39 cellular contexts compared by ENCODE assay signal in the genomic region with DNA sequence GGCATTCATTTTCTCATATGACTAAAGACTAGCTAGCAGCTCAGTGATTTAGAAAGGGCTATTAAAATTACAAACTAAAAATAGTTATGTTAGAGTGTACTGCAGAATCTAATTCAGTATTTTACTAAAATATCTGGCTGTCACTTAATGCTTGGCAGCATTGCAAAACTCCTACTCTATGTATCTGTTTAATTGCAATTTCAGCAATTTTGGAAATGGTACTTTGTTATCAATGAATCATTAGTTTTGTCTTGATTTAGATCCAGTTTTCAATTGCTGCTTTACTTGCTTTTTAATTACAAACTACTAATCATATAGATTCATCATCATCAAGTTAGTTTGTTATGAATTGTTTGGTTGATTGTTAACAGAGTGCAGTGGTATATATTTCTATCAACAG. TPM values are rescaled to one million over a fixed set of nuclear protein-coding genes. Genes with fewer than 3 reads are reported as not detected.
"Had no signal": no experiment of that assay in that cellular context is flagged by ENCODE, and none has a peak within 500 bp of the region (broad histone marks: within the 10 kb centered on the region; RNA-seq: fewer than 3 reads in every experiment).

No MANE protein-coding gene starts in this region.

- DNase-seq: Karpas-422, Kasumi-1, MG63, MM.1S, MV-4-11, NCI-H1048, NCI-H1092 treated with DMSO at 0.1 percent for 48 hours, NCI-H1105, NCI-H1105 treated with DMSO at 0.1 percent for 48 hours, NCI-H1417, NCI-H1417 treated with DMSO at 0.1 percent for 48 hours, NCI-H1436 treated with DMSO at 0.1 percent for 48 hours, NCI-H146, NCI-H1694, NCI-H1694 treated with DMSO at 0.1 percent for 48 hours, NCI-H187, NCI-H187 treated with DMSO at 0.1 percent for 48 hours, NCI-H2029, NCI-H2029 treated with DMSO at 0.1 percent for 48 hours, NCI-H2081, NCI-H2081 treated with DMSO at 0.1 percent for 48 hours, NCI-H2107, NCI-H2171, NCI-H2171 treated with DMSO at 0.1 percent for 48 hours, NCI-H2227 treated with DMSO at 0.1 percent for 48 hours, NCI-H226, NCI-H345, NCI-H446, NCI-H446 treated with DMSO at 0.1 percent for 48 hours, NCI-H510A, NCI-H510A treated with DMSO at 0.1 percent for 48 hours, NCI-H524, NCI-H524 treated with DMSO at 0.1 percent for 48 hours, NCI-H526, NCI-H526 treated with DMSO at 0.1 percent for 48 hours had no signal

- H3K36me3 ChIP-seq: MG63 had no signal

- H3K27me3 ChIP-seq: MG63 had no signal

- H3K4me3 ChIP-seq: MG63 had no signal

- H3K9me3 ChIP-seq: MG63 had no signal

RNA-seq across cellular contexts. Expression of a gene that starts 19.2 kb away (rescaled TPM):
- total RNA-seq: LHCN-M2, M059J, MCF 10A, NCI-H460 had no signal
